Comparison of ENCODE assay signal across 14 cellular contexts in genomic region chr1:91683598-91683951, GRCh38.
DNase-seq lines count a peak whose midpoint lies in the region; ATAC-seq and TF ChIP-seq lines count a peak whose summit lies in the region.
"Had no signal": no experiment of that assay in that cellular context is flagged by ENCODE, and none has a peak within 500 bp of the region (broad histone marks: within the 10 kb centered on the region; RNA-seq: fewer than 3 reads in every experiment).

No MANE protein-coding gene starts in this region.

- H3K27ac ChIP-seq in iPS DF 6.9 (ENCODE audit: low read length) (no peak overlapping the region), neural progenitor cell (no peak overlapping the region)

- H2AFZ ChIP-seq in neural progenitor cell (replicated peaks), result no peak overlapping the region

- H3K36me3 ChIP-seq in iPS DF 6.9 (ENCODE audit: control insufficient read depth, insufficient read depth, low read length) (no peaks in the 10 kb centered on the region), neural progenitor cell (no peaks in the 10 kb centered on the region)

- H3K27ac Mint-ChIP-seq in brain (peak overlapping the region in 3 of 5 experiments; percentile 74 to 79 (median 74)), neural progenitor cell (peak overlapping the region; percentile 83)

- H3K27me3 ChIP-seq in iPS DF 6.9 (ENCODE audit: control insufficient read depth, insufficient read depth, low read length), result no peaks in the 10 kb centered on the region
- H3K27me3 ChIP-seq in neural progenitor cell, result no peaks in the 10 kb centered on the region

- H3K4me2 ChIP-seq in neural progenitor cell, result peak overlapping the region; percentile 45

- H3K36me3 Mint-ChIP-seq in brain (no peaks in the 10 kb centered on the region), neural progenitor cell (no peaks in the 10 kb centered on the region)

- peaks cover 30% of the 10 kb centered on the region for H3F3A ChIP-seq in neural progenitor cell (ENCODE audit: low read depth)

- no peaks in the 10 kb centered on the region for H3K9me3 ChIP-seq in iPS DF 6.9 (ENCODE audit: control insufficient read depth, insufficient read depth, low read length)
- no peaks in the 10 kb centered on the region for H3K9me3 ChIP-seq in neural progenitor cell (ENCODE audit: low read depth)

- DNase-seq in AG20443 (ENCODE audit: low spot score) (peak; percentile 27), iPS DF 6.9 (ENCODE audit: low read depth, low spot score) (peak; percentile 13), neural progenitor cell (ENCODE audit: low spot score) (peak; percentile 59), HCEC 1CT (no peak), NOMO-1 treated with dmso at 0.1 percent for 144 hours (lab: John Stamatoyannopoulos, UW; ENCODE audit: unreplicated experiment) (no peak), NCI-H748 treated with DMSO at 0.1 percent for 48 hours (lab: John Stamatoyannopoulos, UW) (no peak)
- DNase-seq: activated CD4-positive, alpha-beta T cell treated with anti-CD3 and anti-CD28 coated beads for 1 hour; activated CD8-positive, alpha-beta memory T cell treated with anti-CD3 and anti-CD28 coated beads, Interleukin-2, amount 50 U/mL, for 4 hours; MM.1S; posterior cingulate gyrus; substantia nigra; T-helper 17 cell had no signal

- H3K4me3 Mint-ChIP-seq in brain (peak overlapping the region in 2 of 5 experiments; percentile 17 to 35), neural progenitor cell (peak overlapping the region; percentile 11)

- H3K4me1 Mint-ChIP-seq in brain (peaks cover 62% of the 10 kb centered on the region), neural progenitor cell (peaks cover 47% of the 10 kb centered on the region)

- H3K4me1 ChIP-seq in iPS DF 6.9 (ENCODE audit: control insufficient read depth, insufficient read depth, low read length) (peaks cover 4% of the 10 kb centered on the region), neural progenitor cell (peaks cover 52% of the 10 kb centered on the region)

- H3K4me3 ChIP-seq in iPS DF 6.9 (ENCODE audit: low read length), result no peak overlapping the region
- no peak overlapping the region for H3K4me3 ChIP-seq in neural progenitor cell

- no peaks in the 10 kb centered on the region for H3K27me3 Mint-ChIP-seq in brain
- H3K27me3 Mint-ChIP-seq in neural progenitor cell (ENCODE audit: insufficient read depth, low read depth), result peaks cover 6% of the 10 kb centered on the region
- H3K27me3 Mint-ChIP-seq: T-helper 17 cell had no signal

- TF ChIP-seq CTCF in brain (conservative IDR thresholded peaks at IDR 0.05) (no peak), neural progenitor cell (IDR thresholded peaks at IDR 0.05) (no peak)

- H3K9me3 Mint-ChIP-seq in brain, result no peaks in the 10 kb centered on the region
- H3K9me3 Mint-ChIP-seq in neural progenitor cell, result no peaks in the 10 kb centered on the region

- no peak for ATAC-seq in HG02642 (IDR thresholded peaks at IDR 0.05; ENCODE audit: poor library complexity, unreplicated experiment)
- ATAC-seq: T-helper 17 cell had no signal

- no peaks in the 10 kb centered on the region for H4K20me1 ChIP-seq in neural progenitor cell (ENCODE audit: low read depth)

- H3K79me2 ChIP-seq in neural progenitor cell (ENCODE audit: low read depth), result no peaks in the 10 kb centered on the region

- WGBS in iPS DF 6.9 (ENCODE audit: insufficient coverage, insufficient read length), result no CpG with 5 or more reads among the region's 10 CpGs

- no peak overlapping the region for H3K9ac ChIP-seq in neural progenitor cell

Comparison
In these comparisons a context has a peak if more than half of its experiments do, and no peak if none do; other contexts are left out.
1. DNase-seq: peak in AG20443 (single experiment), iPS DF 6.9 (single experiment) and neural progenitor cell (single experiment); none in HCEC 1CT (single experiment), NOMO-1 treated with dmso at 0.1 percent for 144 hours (single experiment) and NCI-H748 treated with DMSO at 0.1 percent for 48 hours (single experiment).